Comparison of ENCODE assay signal across 8 cellular contexts in the genomic region with DNA sequence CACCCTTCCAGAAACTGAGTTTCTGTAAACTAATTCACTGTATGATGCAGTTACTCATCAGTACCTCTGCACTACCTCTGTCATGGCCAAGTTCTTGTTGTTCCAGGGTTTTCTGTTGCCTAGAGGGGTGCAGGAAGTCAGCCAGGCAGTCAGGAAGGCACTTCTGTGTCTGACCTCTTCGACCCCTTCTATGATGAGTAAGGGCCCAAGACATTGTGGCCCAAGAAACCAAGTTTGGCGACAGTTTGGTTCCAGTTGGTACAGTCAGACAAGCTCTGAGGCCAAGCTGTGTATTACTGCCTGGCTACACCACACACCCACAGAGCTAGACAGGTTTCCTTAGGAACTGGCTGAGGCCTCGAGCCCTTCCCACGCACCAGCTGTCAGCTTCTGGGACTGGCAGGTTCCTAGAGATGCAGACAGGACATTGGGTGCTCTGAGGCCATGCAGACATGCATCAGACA. TPM values are rescaled to one million over a fixed set of nuclear protein-coding genes. Genes with fewer than 3 reads are reported as not detected.
DNase-seq lines count a peak whose midpoint lies in the region; ATAC-seq and TF ChIP-seq lines count a peak whose summit lies in the region.

No MANE protein-coding gene starts in this region.

- H3K79me2 ChIP-seq in smooth muscle cell (ENCODE audit: low read depth) = no peaks in the 10 kb centered on the region

- no peak overlapping the region for H3K9ac ChIP-seq in smooth muscle cell (ENCODE audit: low read depth)

- no peaks in the 10 kb centered on the region for H3K27me3 ChIP-seq in esophagus squamous epithelium
- H3K27me3 ChIP-seq in smooth muscle cell (ENCODE audit: low read depth) = no peaks in the 10 kb centered on the region

- TF ChIP-seq POLR2A in esophagus squamous epithelium (IDR thresholded peaks at IDR 0.05) = no peak

- no peak for ATAC-seq in GM21390 (IDR thresholded peaks at IDR 0.05; ENCODE audit: unreplicated experiment)

- peak overlapping the region; percentile 42 to 77 (median 62) for H3K27ac ChIP-seq in esophagus squamous epithelium
- peak overlapping the region; percentile 28 for H3K27ac ChIP-seq in smooth muscle cell (ENCODE audit: low read depth)

- peaks cover 0 to 86% (median 3%) of the 10 kb centered on the region in 3 donors for H3K36me3 ChIP-seq in esophagus squamous epithelium
- no peaks in the 10 kb centered on the region for H3K36me3 ChIP-seq in smooth muscle cell (ENCODE audit: low read depth)

- no peak overlapping the region for H3K4me2 ChIP-seq in smooth muscle cell

- H3K9me3 ChIP-seq in esophagus squamous epithelium (no peaks in the 10 kb centered on the region), smooth muscle cell (replicated peaks; ENCODE audit: low read depth) (no peaks in the 10 kb centered on the region)

- WGBS in esophagus squamous epithelium, 2 donors = 42 to 83% methylated on average over 1 to 2 of the region's 4 CpGs
- WGBS in smooth muscle cell (ENCODE audit: low lambda C conversion rate) = 52% methylated on average over 4 of the region's 4 CpGs

- peak in 2 of 3 experiments; percentile 43 to 46 for DNase-seq in NCI-H1417 (lab: John Stamatoyannopoulos, UW)
- DNase-seq in NCI-H1417 treated with DMSO at 0.1 percent for 48 hours (lab: John Stamatoyannopoulos, UW) = no peak
- peak; percentile 85 for DNase-seq in NCI-H82 (lab: John Stamatoyannopoulos, UW)
- DNase-seq in esophagus squamous epithelium (lab: John Stamatoyannopoulos, UW) = no peak
- DNase-seq in smooth muscle cell (lab: John Stamatoyannopoulos, UW; ENCODE audit: unreplicated experiment) = no peak
- no peak for DNase-seq in COR-L47 (lab: John Stamatoyannopoulos, UW)
- DNase-seq in NCI-H1105 (lab: John Stamatoyannopoulos, UW) = no peak

- no peaks in the 10 kb centered on the region for H4K20me1 ChIP-seq in smooth muscle cell (ENCODE audit: low read depth)

- peaks cover 18% of the 10 kb centered on the region for H3F3A ChIP-seq in smooth muscle cell (ENCODE audit: low read depth)

- no peak overlapping the region for H2AFZ ChIP-seq in smooth muscle cell (ENCODE audit: low read depth)

- intact Hi-C loops in esophagus squamous epithelium (cut with DNase I) = no loop called here

- H3K4me1 ChIP-seq in esophagus squamous epithelium (peaks cover 5 to 75% (median 51%) of the 10 kb centered on the region in 3 donors), smooth muscle cell (ENCODE audit: low read depth) (peaks cover 20% of the 10 kb centered on the region)

- H3K4me3 ChIP-seq in esophagus squamous epithelium (no peak overlapping the region), smooth muscle cell (no peak overlapping the region)

- TF ChIP-seq CTCF in esophagus squamous epithelium (IDR thresholded peaks at IDR 0.05) = peak in 1 of 6 experiments; percentile 14
- no peak for TF ChIP-seq CTCF in smooth muscle cell (IDR thresholded peaks at IDR 0.05; ENCODE audit: borderline replicate concordance, insufficient read depth, poor library complexity, severe bottlenecking)

RNA-seq across cellular contexts. Expression of gene TRAF3IP2, which starts 41.2 kb away (rescaled TPM):
- 10 to 100 TPM; 36.8 to 52.1 (median 46.7) TPM for total RNA-seq in esophagus squamous epithelium
- total RNA-seq in smooth muscle cell = 13.1 and 21.2 TPM in 2 replicates
- 10.2 and 17.1 TPM in 2 replicates for polyA plus RNA-seq in smooth muscle cell

Comparison
In these comparisons a context has a peak if more than half of its experiments do, and no peak if none do; other contexts are left out.
1. DNase-seq: peak in NCI-H1417 (2 of 3) and NCI-H82 (single experiment); none in NCI-H1417 treated with DMSO at 0.1 percent for 48 hours (single experiment), esophagus squamous epithelium (single experiment), smooth muscle cell (single experiment), COR-L47 (single experiment) and NCI-H1105 (single experiment).